ENCODE assay signal across 11 cellular contexts in genomic region chr18:55280515-55280914, GRCh38.
A peak's percentile ranks its signal among the peaks of the same experiment; 100 is the strongest.
DNase-seq lines count a peak whose midpoint lies in the region; ATAC-seq lines count a peak whose summit lies in the region.
"Had no signal": no experiment of that assay in that cellular context is flagged by ENCODE, and none has a peak within 500 bp of the region (broad histone marks: within the 10 kb centered on the region; RNA-seq: fewer than 3 reads in every experiment).

No MANE protein-coding gene starts in this region.

- peak overlapping the region; percentile 27 for H3K27ac Mint-ChIP-seq in stimulated activated naive B cell treated with anti-CD40 and anti-IgM and Interleukin-4, amounts not matched to agents 10 μg/mL and 1 μg/mL and 100 μg/mL, for 72 hours
- H3K27ac Mint-ChIP-seq: activated T-helper 1 cell treated with anti-CD3 and anti-CD28 coated beads, Interleukin-12 subunit alpha, Interleukin-12 subunit beta, Interleukin-2, Interleukin-4 antibody, amounts not matched to agents 30 ng/mL and 10 ng/mL and 1 ng/mL, durations not matched to agents 14 hours and 24 hours and 36 hours had no signal

- peaks cover 41 to 48% of the 10 kb centered on the region in 2 donors for H3K36me3 Mint-ChIP-seq in stimulated activated naive B cell treated with anti-CD40 and anti-IgM and Interleukin-4, amounts not matched to agents 10 μg/mL and 1 μg/mL and 100 μg/mL, for 72 hours

- no peak for ATAC-seq in stimulated activated naive B cell treated with anti-CD40 and anti-IgM and Interleukin-4, amounts not matched to agents 10 μg/mL and 1 μg/mL and 100 μg/mL, for 72 hours (replicated peaks)
- ATAC-seq in HG03139 (IDR thresholded peaks at IDR 0.05; ENCODE audit: unreplicated experiment), result no peak
- ATAC-seq: pancreas had no signal

- DNase-seq in NCI-H748 (lab: John Stamatoyannopoulos, UW; ENCODE audit: unreplicated experiment), result peak; percentile 28
- DNase-seq in NCI-H748 treated with DMSO at 0.1 percent for 48 hours (lab: John Stamatoyannopoulos, UW), result no peak
- peak; percentile 67 for DNase-seq in NCI-H2227 (lab: John Stamatoyannopoulos, UW; ENCODE audit: unreplicated experiment)
- DNase-seq in dermis microvascular lymphatic vessel endothelial cell (ENCODE audit: low read depth in 2 of 2), result peak; percentile 47 to 52
- DNase-seq in stimulated activated naive B cell treated with anti-CD40 and anti-IgM and Interleukin-4, amounts not matched to agents 10 μg/mL and 1 μg/mL and 100 μg/mL, for 72 hours, result no peak
- no peak for DNase-seq in stimulated activated CD4-positive, alpha-beta T cell treated with anti-CD3 and anti-CD28 coated beads, Interleukin-4, amount 100 ng/mL, for 24 hours
- no peak for DNase-seq in cortex of kidney (lab: John Stamatoyannopoulos, UW)
- DNase-seq: NCI-H146, pancreas had no signal

- no peak overlapping the region for H3K4me3 Mint-ChIP-seq in stimulated activated naive B cell treated with anti-CD40 and anti-IgM and Interleukin-4, amounts not matched to agents 10 μg/mL and 1 μg/mL and 100 μg/mL, for 72 hours
- H3K4me3 Mint-ChIP-seq: activated T-helper 1 cell treated with anti-CD3 and anti-CD28 coated beads, Interleukin-12 subunit alpha, Interleukin-12 subunit beta, Interleukin-2, Interleukin-4 antibody, amounts not matched to agents 30 ng/mL and 10 ng/mL and 1 ng/mL, durations not matched to agents 14 hours and 24 hours and 36 hours had no signal

- no peaks in the 10 kb centered on the region for H3K27me3 Mint-ChIP-seq in stimulated activated naive B cell treated with anti-CD40 and anti-IgM and Interleukin-4, amounts not matched to agents 10 μg/mL and 1 μg/mL and 100 μg/mL, for 72 hours

- H3K4me1 Mint-ChIP-seq in stimulated activated naive B cell treated with anti-CD40 and anti-IgM and Interleukin-4, amounts not matched to agents 10 μg/mL and 1 μg/mL and 100 μg/mL, for 72 hours, result peaks cover 12 to 39% of the 10 kb centered on the region in 2 donors

- H3K9me3 Mint-ChIP-seq in stimulated activated naive B cell treated with anti-CD40 and anti-IgM and Interleukin-4, amounts not matched to agents 10 μg/mL and 1 μg/mL and 100 μg/mL, for 72 hours, result peaks cover 0 to under 1% of the 10 kb centered on the region in 2 donors
- H3K9me3 Mint-ChIP-seq: activated T-helper 1 cell treated with anti-CD3 and anti-CD28 coated beads, Interleukin-12 subunit alpha, Interleukin-12 subunit beta, Interleukin-2, Interleukin-4 antibody, amounts not matched to agents 30 ng/mL and 10 ng/mL and 1 ng/mL, durations not matched to agents 14 hours and 24 hours and 36 hours had no signal

Comparison
In these comparisons a context has a peak if more than half of its experiments do, and no peak if none do; other contexts are left out.
1. DNase-seq: peak in NCI-H748 (single experiment), NCI-H2227 (single experiment) and dermis microvascular lymphatic vessel endothelial cell (2 of 2); none in NCI-H748 treated with DMSO at 0.1 percent for 48 hours (single experiment), stimulated activated naive B cell treated with anti-CD40 and anti-IgM and Interleukin-4, amounts not matched to agents 10 μg/mL and 1 μg/mL and 100 μg/mL, for 72 hours (single experiment), stimulated activated CD4-positive, alpha-beta T cell treated with anti-CD3 and anti-CD28 coated beads, Interleukin-4, amount 100 ng/mL, for 24 hours (single experiment) and cortex of kidney (single experiment).